ENCODE assay signal across 8 cellular contexts in the genomic region with DNA sequence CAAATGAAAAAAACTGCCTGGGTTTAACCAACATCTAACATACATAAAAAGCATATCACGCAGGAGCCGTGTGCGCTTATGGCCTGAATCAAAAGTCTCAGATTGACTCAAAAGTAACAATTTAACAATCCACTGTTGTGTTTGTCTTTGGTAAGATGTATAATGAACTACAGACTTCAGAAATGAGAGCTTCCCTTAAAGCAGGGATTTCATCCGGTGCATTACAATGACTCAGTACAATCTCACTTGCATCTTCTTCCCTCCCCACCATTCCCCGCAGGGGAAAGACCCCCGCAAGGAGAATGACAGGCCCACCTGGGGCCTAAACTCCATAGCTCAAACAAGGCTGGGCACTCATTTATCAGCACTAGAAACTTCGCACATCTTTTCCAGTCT. TPM values are rescaled to one million over a fixed set of nuclear protein-coding genes. Genes with fewer than 3 reads are reported as not detected.
DNase-seq lines count a peak whose midpoint lies in the region; ATAC-seq and TF ChIP-seq lines count a peak whose summit lies in the region.

No MANE protein-coding gene starts in this region.

- H3K27me3 ChIP-seq in HUES48 (ENCODE audit: control insufficient read depth, insufficient read depth, low read length): peaks cover 16% of the 10 kb centered on the region
- peaks cover 20% of the 10 kb centered on the region for H3K27me3 ChIP-seq in iPS-20b (ENCODE audit: insufficient read depth, low read length)

- H3K4me3 ChIP-seq in HUES48 (ENCODE audit: low read depth, low read length) (peak overlapping the region; percentile 87), iPS-20b (ENCODE audit: low read length) (peak overlapping the region; percentile 83), mucosa of descending colon (no peak overlapping the region)

- no peak for TF ChIP-seq CTCF in mucosa of descending colon (IDR thresholded peaks at IDR 0.05)

- no peaks in the 10 kb centered on the region for H3K9me3 ChIP-seq in HUES48 (ENCODE audit: control insufficient read depth, insufficient read depth, low read length)
- H3K9me3 ChIP-seq in iPS-20b (ENCODE audit: insufficient read depth, low read depth, low read length): no peaks in the 10 kb centered on the region
- H3K9me3 ChIP-seq in mucosa of descending colon: no peaks in the 10 kb centered on the region

- H3K36me3 Mint-ChIP-seq in activated naive CD4-positive, alpha-beta T cell treated with anti-CD3 and anti-CD28 coated beads, Interleukin-2, amount 50 U/mL, for 72 hours: peaks cover 14 to 16% of the 10 kb centered on the region in 2 donors

- peak overlapping the region; percentile 97 to 99 for H3K27ac Mint-ChIP-seq in activated naive CD4-positive, alpha-beta T cell treated with anti-CD3 and anti-CD28 coated beads, Interleukin-2, amount 50 U/mL, for 72 hours

- DNase-seq in GM03348 (ENCODE audit: low spot score): peak; percentile 50
- DNase-seq in activated naive CD4-positive, alpha-beta T cell treated with anti-CD3 and anti-CD28 coated beads, Interleukin-2, amount 50 U/mL, for 72 hours (ENCODE audit: low spot score in 2 of 2): no peak
- peak; percentile 31 for DNase-seq in stimulated activated CD4-positive, alpha-beta T cell treated with anti-CD3 and anti-CD28 coated beads, Interleukin-4, amount 100 ng/mL, for 24 hours
- DNase-seq in mucosa of descending colon: no peak
- no peak for DNase-seq in islet precursor cell

- intact Hi-C loops in mucosa of descending colon (cut with DNase I, micrococcal nuclease): no loop called here

- peak overlapping the region; percentile 90 for H3K27ac ChIP-seq in HUES48 (ENCODE audit: low read depth, low read length)
- H3K27ac ChIP-seq in iPS-20b (ENCODE audit: low read length): no peak overlapping the region

- H3K9ac ChIP-seq in HUES48 (ENCODE audit: low read depth, low read length) (peak overlapping the region; percentile 65; the same call in 1 of the 2 replicates), iPS-20b (ENCODE audit: low read depth, low read length) (peak overlapping the region; percentile 47; the same call in 1 of the 2 replicates)

- ATAC-seq in GM21390 (IDR thresholded peaks at IDR 0.05; ENCODE audit: unreplicated experiment): peak; percentile 22
- ATAC-seq in activated naive CD4-positive, alpha-beta T cell treated with anti-CD3 and anti-CD28 coated beads, Interleukin-2, amount 50 U/mL, for 72 hours: peak; percentile 71 to 76
- ATAC-seq in mucosa of descending colon: no peak

- H3K4me1 ChIP-seq in HUES48 (ENCODE audit: control insufficient read depth, insufficient read depth, low read length): peaks cover 23% of the 10 kb centered on the region
- peaks cover 21% of the 10 kb centered on the region; the same call in 1 of the 2 replicates for H3K4me1 ChIP-seq in iPS-20b (ENCODE audit: insufficient read depth, low read length)
- H3K4me1 ChIP-seq in mucosa of descending colon (ENCODE audit: low read depth): peaks cover 31% of the 10 kb centered on the region

- peaks cover 7% of the 10 kb centered on the region; the same call in 1 of the 2 replicates for H3K36me3 ChIP-seq in HUES48 (ENCODE audit: control insufficient read depth, insufficient read depth, low read length)
- no peaks in the 10 kb centered on the region for H3K36me3 ChIP-seq in iPS-20b (ENCODE audit: insufficient read depth, low read depth, low read length)
- H3K36me3 ChIP-seq in mucosa of descending colon (ENCODE audit: low read depth): no peaks in the 10 kb centered on the region

- H3K9me3 Mint-ChIP-seq in activated naive CD4-positive, alpha-beta T cell treated with anti-CD3 and anti-CD28 coated beads, Interleukin-2, amount 50 U/mL, for 72 hours: no peaks in the 10 kb centered on the region

RNA-seq across cellular contexts. Expression of a gene that starts 1.4 kb away (rescaled TPM):
- 10 to 100 TPM; 48.7 to 56.6 TPM for total RNA-seq in activated naive CD4-positive, alpha-beta T cell treated with anti-CD3 and anti-CD28 coated beads, Interleukin-2, amount 50 U/mL, for 72 hours
- 10 to 100 TPM; 44.0 to 73.3 (median 44.7) TPM for total RNA-seq in mucosa of descending colon

Comparison
In these comparisons a context has a peak if more than half of its experiments do, and no peak if none do; other contexts are left out.
1. DNase-seq: peak in GM03348 (single experiment) and stimulated activated CD4-positive, alpha-beta T cell treated with anti-CD3 and anti-CD28 coated beads, Interleukin-4, amount 100 ng/mL, for 24 hours (single experiment); none in activated naive CD4-positive, alpha-beta T cell treated with anti-CD3 and anti-CD28 coated beads, Interleukin-2, amount 50 U/mL, for 72 hours (0 of 2), mucosa of descending colon (0 of 3) and islet precursor cell (single experiment).